Comparison of ENCODE assay signal across 17 cellular contexts in genomic region chr6:5081955-5082354, GRCh38.
A peak's percentile ranks its signal among the peaks of the same experiment; 100 is the strongest.
DNase-seq lines count a peak whose midpoint lies in the region; TF ChIP-seq lines count a peak whose summit lies in the region.
"Had no signal": no experiment of that assay in that cellular context is flagged by ENCODE, and none has a peak within 500 bp of the region (broad histone marks: within the 10 kb centered on the region; RNA-seq: fewer than 3 reads in every experiment).

No MANE protein-coding gene starts in this region.

- H3K27me3 ChIP-seq in adipocyte (replicated peaks; ENCODE audit: control insufficient read depth, insufficient read depth, low read length) (no peaks in the 10 kb centered on the region), tibial artery (no peaks in the 10 kb centered on the region)

- no peak for TF ChIP-seq CTCF in tibial artery (IDR thresholded peaks at IDR 0.05)

- peak overlapping the region; percentile 19 to 25 for H3K27ac ChIP-seq in tibial artery
- H3K27ac ChIP-seq: cardiac muscle cell, gastrocnemius medialis, transverse colon had no signal

- DNase-seq in HCEC 1CT (peak; percentile 4), adipocyte (ENCODE audit: low read depth) (no peak), hepatic stellate cell (ENCODE audit: low spot score) (peak; percentile 28), tibial artery (no peak), CD1c-positive myeloid dendritic cell (ENCODE audit: extremely low spot score) (no peak), erythroblast (lab: John Stamatoyannopoulos, UW) (no peak), amygdala (lab: John Stamatoyannopoulos, UW) (no peak)
- DNase-seq: activated CD4-positive, alpha-beta T cell treated with anti-CD3 and anti-CD28 coated beads for 36 hours; activated naive CD8-positive, alpha-beta T cell treated with anti-CD3 and anti-CD28 coated beads, Interleukin-2, amount 10 ng/mL, durations not matched to agents 7 days and 5 days; gastrocnemius medialis; left cardiac atrium; naive thymus-derived CD8-positive, alpha-beta T cell; NCI-H187; SHP77; stimulated activated naive CD8-positive, alpha-beta T cell treated with anti-CD3 and anti-CD28 coated beads, Interleukin-15, Interleukin-2, amounts not matched to agents 100 U/mL and 50 U/mL, for 24 hours; transverse colon had no signal

- no peak for TF ChIP-seq POLR2A in erythroblast (IDR thresholded peaks at IDR 0.05; ENCODE audit: low read length)

- peak overlapping the region; percentile 15 for H3K9ac ChIP-seq in adipocyte (ENCODE audit: low read length)

- H3K9me3 ChIP-seq in adipocyte (ENCODE audit: control insufficient read depth, low read length) (no peaks in the 10 kb centered on the region), tibial artery (no peaks in the 10 kb centered on the region)
- H3K9me3 ChIP-seq: gastrocnemius medialis, transverse colon had no signal

- H3K4me1 ChIP-seq in adipocyte (ENCODE audit: control insufficient read depth, insufficient read depth, low read length) (peaks cover 26% of the 10 kb centered on the region), tibial artery (peaks cover 0 to 12% (median 10%) of the 10 kb centered on the region in 4 donors)

- H3K36me3 ChIP-seq in adipocyte (ENCODE audit: control insufficient read depth, insufficient read depth, low read length, severe bottlenecking) (no peaks in the 10 kb centered on the region), tibial artery (no peaks in the 10 kb centered on the region)
- H3K36me3 ChIP-seq: cardiac muscle cell, gastrocnemius medialis, transverse colon had no signal

- H3K4me3 ChIP-seq in adipocyte (ENCODE audit: low read length), result peak overlapping the region; percentile 54
- no peak overlapping the region for H3K4me3 ChIP-seq in tibial artery
- H3K4me3 ChIP-seq: cardiac muscle cell, gastrocnemius medialis, transverse colon had no signal

- intact Hi-C loops in tibial artery (cut with DNase I; ENCODE audit: low total_unique reads), result loop anchor here (10.0 kb wide), 1 partner anchor 683 kb away; no protein-coding TSS in a partner anchor

Comparison
In these comparisons a context has a peak if more than half of its experiments do, and no peak if none do; other contexts are left out.
1. DNase-seq: peak in HCEC 1CT (single experiment) and hepatic stellate cell (single experiment); none in adipocyte (single experiment), tibial artery (0 of 2), CD1c-positive myeloid dendritic cell (single experiment), erythroblast (0 of 2) and amygdala (0 of 56).